15 cellular contexts compared by ENCODE assay signal in genomic region chr10:24891823-24892222, GRCh38.
DNase-seq lines count a peak whose midpoint lies in the region; ATAC-seq, FAIRE-seq and TF ChIP-seq lines count a peak whose summit lies in the region.
"Had no signal": no experiment of that assay in that cellular context is flagged by ENCODE, and none has a peak within 500 bp of the region (broad histone marks: within the 10 kb centered on the region; RNA-seq: fewer than 3 reads in every experiment).

No MANE protein-coding gene starts in this region.

- in situ Hi-C loops in brain microvascular endothelial cell (cut with HindIII; ENCODE audit: low pct_ligation_motif_present, low sequenced_read_pairs) = no loop called here

- ATAC-seq in left colon (peak; percentile 86), GM21825 (IDR thresholded peaks at IDR 0.05; ENCODE audit: unreplicated experiment) (no peak)
- ATAC-seq: left cardiac atrium, WTC11 had no signal

- H3K4me3 ChIP-seq in brain microvascular endothelial cell (ENCODE audit: low read depth, low read length) (no peak overlapping the region), esophagus squamous epithelium (no peak overlapping the region)
- H3K4me3 ChIP-seq: esophagus muscularis mucosa had no signal

- H3K9me3 ChIP-seq in esophagus squamous epithelium = no peaks in the 10 kb centered on the region
- H3K9me3 ChIP-seq: esophagus muscularis mucosa had no signal

- FAIRE-seq in urothelium cell line (lab: Jason Lieb, UNC) = no peak

- no peak for TF ChIP-seq POLR2A in esophagus squamous epithelium (IDR thresholded peaks at IDR 0.05)

- intact Hi-C loops in left colon (cut with DNase I, micrococcal nuclease) (no loop called here), esophagus squamous epithelium (cut with DNase I) (no loop called here)

- TF ChIP-seq CTCF in brain microvascular endothelial cell (IDR thresholded peaks at IDR 0.05; ENCODE audit: low read depth, low read length, missing control alignments) (no peak), esophagus squamous epithelium (IDR thresholded peaks at IDR 0.05) (no peak)

- peak; percentile 88 for DNase-seq in EL
- DNase-seq in NCI-H226 = peak; percentile 83
- DNase-seq in brain microvascular endothelial cell = peak; percentile 75
- DNase-seq in left colon = no peak
- DNase-seq in esophagus squamous epithelium (lab: John Stamatoyannopoulos, UW) = no peak
- DNase-seq in urothelium cell line (ENCODE audit: low spot score) = no peak
- no peak for DNase-seq in T-helper 1 cell
- DNase-seq: activated T-cell treated with anti-CD3 and anti-CD28 coated beads, Interleukin-2, amount 50 U/mL, for 1 hour; Calu3; left cardiac atrium; NCI-H1436 treated with DMSO at 0.1 percent for 48 hours; SIG-M5 had no signal

- no peaks in the 10 kb centered on the region for H3K27me3 ChIP-seq in brain microvascular endothelial cell (replicated peaks)
- H3K27me3 ChIP-seq in esophagus squamous epithelium = no peaks in the 10 kb centered on the region
- H3K27me3 ChIP-seq: esophagus muscularis mucosa had no signal

- H3K27ac ChIP-seq in brain microvascular endothelial cell (no peak overlapping the region), esophagus squamous epithelium (no peak overlapping the region)
- H3K27ac ChIP-seq: esophagus muscularis mucosa had no signal

- WGBS in esophagus squamous epithelium, 2 donors = 88 to 92% methylated on average over 1 of the region's 1 CpG

- no peaks in the 10 kb centered on the region for H3K4me1 ChIP-seq in esophagus squamous epithelium
- H3K4me1 ChIP-seq: esophagus muscularis mucosa had no signal

- H3K36me3 ChIP-seq in brain microvascular endothelial cell (replicated peaks) = no peaks in the 10 kb centered on the region
- H3K36me3 ChIP-seq in esophagus squamous epithelium = no peaks in the 10 kb centered on the region
- H3K36me3 ChIP-seq: esophagus muscularis mucosa had no signal

Comparison
In these comparisons a context has a peak if more than half of its experiments do, and no peak if none do; other contexts are left out.
1. DNase-seq: peak in EL (single experiment), NCI-H226 (single experiment) and brain microvascular endothelial cell (single experiment); none in left colon (0 of 2), esophagus squamous epithelium (single experiment), urothelium cell line (single experiment) and T-helper 1 cell (0 of 5).